In genomic region chr1:40399984-40400704, GRCh38 we compare ENCODE assay signal across 10 cellular contexts. TPM values are rescaled to one million over a fixed set of nuclear protein-coding genes. Genes with fewer than 3 reads are reported as not detected.
A peak's percentile ranks its signal among the peaks of the same experiment; 100 is the strongest.
DNase-seq lines count a peak whose midpoint lies in the region; ATAC-seq, FAIRE-seq and TF ChIP-seq lines count a peak whose summit lies in the region.
"Had no signal": no experiment of that assay in that cellular context is flagged by ENCODE, and none has a peak within 500 bp of the region (broad histone marks: within the 10 kb centered on the region; RNA-seq: fewer than 3 reads in every experiment).

No MANE protein-coding gene starts in this region.

- H3K23me2 ChIP-seq in H1 (ENCODE audit: low read depth, low read length) = no peaks in the 10 kb centered on the region; the same call in 1 of the 2 replicates

- no peaks in the 10 kb centered on the region for H3K79me1 ChIP-seq in H1 (ENCODE audit: low read depth, low read length)

- peak; percentile 55 for ATAC-seq in HG03457 (IDR thresholded peaks at IDR 0.05; ENCODE audit: unreplicated experiment)

- WGBS in H1 (ENCODE audit: extremely low coverage in 1 of 2, insufficient coverage in 1 of 2, insufficient read length in 1 of 2, insufficient replicate concordance in 2 of 2, low coverage in 1 of 2, low lambda C conversion rate in 2 of 2, missing lambda C conversion rate in 1 of 2), 2 experiments = 93% methylated on average over 4 of the region's 4 CpGs; no CpG with 5 or more reads in 1 of the 2 experiments

- no peak overlapping the region for H3K4ac ChIP-seq in H1 (replicated peaks; ENCODE audit: insufficient read length, low read depth, low read length)

- H3K79me2 ChIP-seq in H1 (ENCODE audit: control insufficient read depth in 1 of 2, insufficient read depth in 2 of 2, low read length in 2 of 2) = no peaks in the 10 kb centered on the region

- no peaks in the 10 kb centered on the region for H3K27me3 ChIP-seq in H1 (replicated peaks in 1 of 4; ENCODE audit: control insufficient read depth in 3 of 4, extremely low read depth in 1 of 4, insufficient read depth in 3 of 4, low read length in 3 of 4)

- peak; percentile 41 for DNase-seq in CD1c-positive myeloid dendritic cell (ENCODE audit: extremely low spot score)
- DNase-seq in GM19238 (ENCODE audit: insufficient read length, low spot score) = peak; percentile 7
- DNase-seq in H1 (ENCODE audit: low read depth in 1 of 2, low spot score in 2 of 2) = no peak
- no peak for DNase-seq in AG08395 (ENCODE audit: low spot score)
- no peak for DNase-seq in NCI-H2196 treated with DMSO at 0.1 percent for 48 hours (lab: John Stamatoyannopoulos, UW; ENCODE audit: unreplicated experiment)
- DNase-seq in DMS79 treated with DMSO at 0.1 percent for 48 hours (lab: John Stamatoyannopoulos, UW) = no peak
- DNase-seq in stimulated activated naive CD4-positive, alpha-beta T cell treated with Interleukin-2 at 50 U/mL for 16 hours (lab: John Stamatoyannopoulos, UW) = no peak
- DNase-seq: DMS79 had no signal

- no peaks in the 10 kb centered on the region for H3K4me1 ChIP-seq in H1 (replicated peaks in 1 of 4; ENCODE audit: control insufficient read depth in 3 of 4, insufficient read depth in 4 of 4, low read length in 3 of 4)

- H4K5ac ChIP-seq in H1 (ENCODE audit: insufficient read length, low read depth, low read length) = no peak overlapping the region

- no peaks in the 10 kb centered on the region for H3K9me3 ChIP-seq in H1 (ENCODE audit: insufficient read depth in 2 of 2, low read depth in 1 of 2, low read length in 1 of 2)

- no peak for TF ChIP-seq CTCF in H1 (IDR thresholded peaks at IDR 0.05; ENCODE audit: control extremely low read depth in 1 of 3, insufficient read depth in 1 of 3, low read depth in 1 of 3, low read length in 3 of 3)

- no peak overlapping the region for H3K18ac ChIP-seq in H1 (ENCODE audit: extremely low read depth, low read length)

- TF ChIP-seq RAD21 in H1 (IDR thresholded peaks at IDR 0.05 in 1 of 2, conservative IDR thresholded peaks at IDR 0.05 in 1 of 2; ENCODE audit: low read depth in 2 of 2, low read length in 2 of 2) = no peak

- H3K4me3 ChIP-seq in H1 (ENCODE audit: extremely low read depth in 1 of 4, insufficient read depth in 2 of 4, low read depth in 3 of 4, low read length in 4 of 4) = no peak overlapping the region

- POLR2A ChIA-PET in H1 (lab: Charles Lee; ENCODE audit: partially characterized antibody) = interaction anchor here (0.7 to 1.6 kb wide), 2 partner anchors 85 to 143 kb away, joined by 4 read pairs; partner anchors contain the start of gene ZMPSTE24

- no peak overlapping the region for H2BK12ac ChIP-seq in H1 (ENCODE audit: low read depth, low read length)

- H3K23ac ChIP-seq in H1 (ENCODE audit: insufficient read length) = no peak overlapping the region

- no peak overlapping the region for H2BK120ac ChIP-seq in H1 (replicated peaks; ENCODE audit: low read depth, low read length)

- no peak overlapping the region for H3K4me2 ChIP-seq in H1 (ENCODE audit: insufficient read depth in 1 of 2, low read depth in 2 of 2, low read length in 2 of 2)

- no peak overlapping the region for H2AK5ac ChIP-seq in H1 (ENCODE audit: low read depth, low read length)

- no peak for FAIRE-seq in H1 (lab: Jason Lieb, UNC)
- FAIRE-seq: bronchial epithelial cell had no signal

- H2AFZ ChIP-seq in H1 (ENCODE audit: low read length) = no peak overlapping the region

- no peaks in the 10 kb centered on the region for H4K20me1 ChIP-seq in H1 (replicated peaks in 1 of 2; ENCODE audit: control insufficient read depth in 1 of 2, insufficient read depth in 2 of 2, low read length in 2 of 2)

- CTCF ChIA-PET in H1 (lab: Charles Lee; ENCODE audit: partially characterized antibody) = interaction anchor here (0.6 to 2.7 kb wide), 8 partner anchors 15 to 403 kb away, joined by 3 to 11 read pairs (median 5); no protein-coding TSS in a partner anchor

- no peak overlapping the region for H3K27ac ChIP-seq in H1 (ENCODE audit: low read depth, low read length)

- H2BK5ac ChIP-seq in H1 (ENCODE audit: low read depth, low read length) = no peak overlapping the region

- peak overlapping the region; percentile 12 for H3K56ac ChIP-seq in H1 (replicated peaks; ENCODE audit: insufficient read length, low read depth, low read length)

- no peak for TF ChIP-seq EP300 in H1 (IDR thresholded peaks at IDR 0.05; ENCODE audit: borderline replicate concordance in 1 of 2, low read depth in 2 of 2, low read length in 2 of 2)

- no peak overlapping the region for H3K9ac ChIP-seq in H1 (replicated peaks in 1 of 4; ENCODE audit: extremely low read depth in 1 of 4, low read depth in 3 of 4, low read length in 3 of 4)

- no peak overlapping the region for H4K8ac ChIP-seq in H1 (ENCODE audit: extremely low read depth, insufficient read depth, low read length)

- TF ChIP-seq POLR2A in H1 (IDR thresholded peaks at IDR 0.05; ENCODE audit: control extremely low read depth in 1 of 2, low read depth in 2 of 2, low read length in 2 of 2) = no peak

- H2BK15ac ChIP-seq in H1 (ENCODE audit: low read length) = no peak overlapping the region

- no peak overlapping the region for H3K14ac ChIP-seq in H1 (ENCODE audit: insufficient read length)

- no peak overlapping the region for H4K91ac ChIP-seq in H1 (replicated peaks; ENCODE audit: insufficient read length, low read length)

- no peaks in the 10 kb centered on the region for H3K36me3 ChIP-seq in H1 (ENCODE audit: control insufficient read depth in 2 of 4, insufficient read depth in 4 of 4, low read length in 3 of 4)

- no peak overlapping the region for H2BK20ac ChIP-seq in H1 (ENCODE audit: low read length)

TF ChIP-seq in H1, 55 proteins besides CTCF, POLR2A, EP300 and RAD21:
- TF ChIP-seq, protein P1, sequence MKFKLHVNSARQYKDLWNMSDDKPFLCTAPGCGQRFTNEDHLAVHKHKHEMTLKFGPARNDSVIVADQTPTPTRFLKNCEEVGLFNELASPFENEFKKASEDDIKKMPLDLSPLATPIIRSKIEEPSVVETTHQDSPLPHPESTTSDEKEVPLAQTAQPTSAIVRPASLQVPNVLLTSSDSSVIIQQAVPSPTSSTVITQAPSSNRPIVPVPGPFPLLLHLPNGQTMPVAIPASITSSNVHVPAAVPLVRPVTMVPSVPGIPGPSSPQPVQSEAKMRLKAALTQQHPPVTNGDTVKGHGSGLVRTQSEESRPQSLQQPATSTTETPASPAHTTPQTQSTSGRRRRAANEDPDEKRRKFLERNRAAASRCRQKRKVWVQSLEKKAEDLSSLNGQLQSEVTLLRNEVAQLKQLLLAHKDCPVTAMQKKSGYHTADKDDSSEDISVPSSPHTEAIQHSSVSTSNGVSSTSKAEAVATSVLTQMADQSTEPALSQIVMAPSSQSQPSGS (IDR thresholded peaks at IDR 0.05; ENCODE audit: low read length) = no peak
- no peak for TF ChIP-seq HDAC2 (IDR thresholded peaks at IDR 0.05; ENCODE audit: borderline replicate concordance in 1 of 2, low read depth in 2 of 2, low read length in 2 of 2)
- TF ChIP-seq PHF8 (conservative IDR thresholded peaks at IDR 0.05; ENCODE audit: low read depth, low read length) = no peak
- TF ChIP-seq RFX5 (IDR thresholded peaks at IDR 0.05; ENCODE audit: borderline replicate concordance, low read depth, low read length) = no peak
- no peak for TF ChIP-seq CBX8 (IDR thresholded peaks at IDR 0.05; ENCODE audit: borderline replicate concordance, low read depth, low read length)
- no peak for TF ChIP-seq TCF12 (IDR thresholded peaks at IDR 0.05; ENCODE audit: low read depth, low read length)
- no peak for TF ChIP-seq HDAC6 (IDR thresholded peaks at IDR 0.05; ENCODE audit: low read depth, low read length)
- no peak for TF ChIP-seq RXRA (IDR thresholded peaks at IDR 0.05; ENCODE audit: insufficient read depth, low read depth, low read length)
- no peak for TF ChIP-seq NRF1 (IDR thresholded peaks at IDR 0.05; ENCODE audit: low read depth, low read length)
- no peak for TF ChIP-seq BRCA1 (IDR thresholded peaks at IDR 0.05; ENCODE audit: low read depth, low read length)
- TF ChIP-seq YY1 (IDR thresholded peaks at IDR 0.05; ENCODE audit: low read depth, low read length) = no peak
- no peak for TF ChIP-seq EGR1 (IDR thresholded peaks at IDR 0.05; ENCODE audit: borderline replicate concordance, low read depth, low read length)
- TF ChIP-seq RBBP5 (IDR thresholded peaks at IDR 0.05; ENCODE audit: borderline replicate concordance, low read depth, low read length) = no peak
- TF ChIP-seq CBX5 (IDR thresholded peaks at IDR 0.05; ENCODE audit: low read depth, low read length) = no peak
- TF ChIP-seq SP4 (IDR thresholded peaks at IDR 0.05; ENCODE audit: low read length) = no peak
- TF ChIP-seq SIX5 (IDR thresholded peaks at IDR 0.05; ENCODE audit: low read depth, low read length) = no peak

RNA-seq across cellular contexts. Expression of gene SMAP2, which starts 26.6 kb away (rescaled TPM):
- total RNA-seq in H1 (2021; fragmentation: NEBNext Ultra II Directional; extraction: Animal tissue kit (Norgen Biotek cat#: 25700)) = 5.0 and 5.5 TPM in 2 replicates
- 3.9 and 4.3 TPM in 2 replicates for polyA plus RNA-seq in H1 (2011; rRNA removed)
- 4.2 TPM for polyA plus RNA-seq in H1 (2011; cell fraction: cytosol; rRNA removed)
- 2.7 TPM for polyA plus RNA-seq in H1 (2011; cell fraction: nucleus; rRNA removed)
- 4.5 to 6.2 TPM (median 5.6 TPM) in 4 replicates for polyA plus RNA-seq in H1 (2012, experiment 1 of 2)
- polyA plus RNA-seq in H1 (2012, experiment 2 of 2) = 5.7 TPM
- polyA plus RNA-seq in H1 (2013, experiment 1 of 2) = 5.9 TPM
- polyA plus RNA-seq in H1 (2013, experiment 2 of 2) = 4.7 TPM
- 6.1 and 8.1 TPM in 2 replicates for polyA minus RNA-seq in H1 (2011; rRNA and poly(A)+ RNA removed)
- 2.4 TPM for polyA minus RNA-seq in H1 (2011; cell fraction: cytosol; rRNA and poly(A)+ RNA removed)
- polyA minus RNA-seq in H1 (2011; cell fraction: nucleus; rRNA and poly(A)+ RNA removed) = 2.5 TPM

RNA-seq across cellular contexts. Expression of gene ZFP69B, which starts 50.1 kb away (rescaled TPM):
- 6.3 and 8.2 TPM in 2 replicates for total RNA-seq in H1 (2021; fragmentation: NEBNext Ultra II Directional; extraction: Animal tissue kit (Norgen Biotek cat#: 25700))
- polyA plus RNA-seq in H1 (2011; rRNA removed) = 1.4 and 1.7 TPM in 2 replicates
- polyA plus RNA-seq in H1 (2011; cell fraction: cytosol; rRNA removed) = 3.0 TPM
- 2.0 TPM for polyA plus RNA-seq in H1 (2011; cell fraction: nucleus; rRNA removed)
- polyA plus RNA-seq in H1 (2012, experiment 1 of 2) = 3.7 to 5.2 TPM (median 4.3 TPM) in 4 replicates
- polyA plus RNA-seq in H1 (2012, experiment 2 of 2) = 0.30 TPM
- 3.9 TPM for polyA plus RNA-seq in H1 (2013, experiment 1 of 2)
- 3.5 TPM for polyA plus RNA-seq in H1 (2013, experiment 2 of 2)
- 6.5 and 7.7 TPM in 2 replicates for polyA minus RNA-seq in H1 (2011; rRNA and poly(A)+ RNA removed)
- polyA minus RNA-seq in H1 (2011; cell fraction: cytosol; rRNA and poly(A)+ RNA removed) = 4.8 TPM
- polyA minus RNA-seq in H1 (2011; cell fraction: nucleus; rRNA and poly(A)+ RNA removed) = 8.0 TPM

Comparison
In these comparisons a context has a peak if more than half of its experiments do, and no peak if none do; other contexts are left out.
1. DNase-seq: peak in CD1c-positive myeloid dendritic cell (single experiment) and GM19238 (single experiment); none in H1 (0 of 2), AG08395 (single experiment), NCI-H2196 treated with DMSO at 0.1 percent for 48 hours (single experiment), DMS79 treated with DMSO at 0.1 percent for 48 hours (single experiment) and stimulated activated naive CD4-positive, alpha-beta T cell treated with Interleukin-2 at 50 U/mL for 16 hours (single experiment).